ENCODE assay signal across 19 cellular contexts in genomic region chr7:47340490-47340889, GRCh38.
DNase-seq lines count a peak whose midpoint lies in the region; ATAC-seq and TF ChIP-seq lines count a peak whose summit lies in the region.
"Had no signal": no experiment of that assay in that cellular context is flagged by ENCODE, and none has a peak within 500 bp of the region (broad histone marks: within the 10 kb centered on the region; RNA-seq: fewer than 3 reads in every experiment).

No MANE protein-coding gene starts in this region.

- H3K9me3 Mint-ChIP-seq in chondrocyte (ENCODE audit: low read depth) = peaks cover 3% of the 10 kb centered on the region
- H3K9me3 Mint-ChIP-seq in activated T-helper 1 cell treated with anti-CD3 and anti-CD28 coated beads, Interleukin-12 subunit alpha, Interleukin-12 subunit beta, Interleukin-2, Interleukin-4 antibody, amounts not matched to agents 30 ng/mL and 10 ng/mL and 1 ng/mL, durations not matched to agents 14 hours and 24 hours and 36 hours = no peaks in the 10 kb centered on the region
- H3K9me3 Mint-ChIP-seq in CD8-positive, alpha-beta memory T cell = peaks cover 0 to 4% (median 0%) of the 10 kb centered on the region in 5 donors
- H3K9me3 Mint-ChIP-seq: GM23338 had no signal

- H3K27me3 ChIP-seq in right cardiac atrium (ENCODE audit: control insufficient read depth, insufficient read depth) = no peaks in the 10 kb centered on the region
- H3K27me3 ChIP-seq in mesenchymal stem cell (ENCODE audit: control insufficient read depth in 1 of 2, insufficient read depth in 1 of 2, low read length in 2 of 2) = no peaks in the 10 kb centered on the region
- no peaks in the 10 kb centered on the region for H3K27me3 ChIP-seq in CD8-positive, alpha-beta memory T cell (ENCODE audit: insufficient read depth, low read length, poor library complexity, severe bottlenecking)
- H3K27me3 ChIP-seq: BE2C had no signal

- no peak overlapping the region for H3K23ac ChIP-seq in mesenchymal stem cell (ENCODE audit: low read length in 2 of 2)

- POLR2A ChIA-PET in HEK293T (lab: Yijun Ruan, JAX) = no interaction called here
- POLR2A ChIA-PET in CD8-positive, alpha-beta memory T cell (lab: Charles Lee) = no interaction called here

- intact Hi-C loops in cardiac septum (cut with DNase I) = no loop called here
- intact Hi-C loops in right cardiac atrium (cut with DNase I) = no loop called here
- intact Hi-C loops in activated T-helper 1 cell treated with anti-CD3 and anti-CD28 coated beads, Interleukin-12 subunit alpha, Interleukin-12 subunit beta, Interleukin-2, Interleukin-4 antibody, amounts not matched to agents 30 ng/mL and 10 ng/mL and 1 ng/mL, durations not matched to agents 14 hours and 24 hours and 36 hours (cut with micrococcal nuclease) = no loop called here

- H4K8ac ChIP-seq in mesenchymal stem cell (ENCODE audit: low read length) = no peak overlapping the region

- 81% methylated on average over 4 of the region's 4 CpGs for WGBS in right cardiac atrium
- WGBS in mesenchymal stem cell = 97% methylated on average over 3 of the region's 4 CpGs

- no peak overlapping the region for H2BK120ac ChIP-seq in mesenchymal stem cell (ENCODE audit: low read depth, low read length)

- no peaks in the 10 kb centered on the region for H3K27me3 Mint-ChIP-seq in chondrocyte (ENCODE audit: low read depth)
- no peaks in the 10 kb centered on the region for H3K27me3 Mint-ChIP-seq in activated T-helper 1 cell treated with anti-CD3 and anti-CD28 coated beads, Interleukin-12 subunit alpha, Interleukin-12 subunit beta, Interleukin-2, Interleukin-4 antibody, amounts not matched to agents 30 ng/mL and 10 ng/mL and 1 ng/mL, durations not matched to agents 14 hours and 24 hours and 36 hours (ENCODE audit: insufficient read depth)
- no peaks in the 10 kb centered on the region for H3K27me3 Mint-ChIP-seq in CD8-positive, alpha-beta memory T cell
- H3K27me3 Mint-ChIP-seq: CD4-positive, alpha-beta memory T cell had no signal

- ATAC-seq in right cardiac atrium (no peak), GM18907 (IDR thresholded peaks at IDR 0.05; ENCODE audit: unreplicated experiment) (no peak)
- ATAC-seq: GM23338 had no signal

- peaks cover 62% of the 10 kb centered on the region for H3K36me3 Mint-ChIP-seq in chondrocyte (ENCODE audit: low read depth)
- H3K36me3 Mint-ChIP-seq in activated T-helper 1 cell treated with anti-CD3 and anti-CD28 coated beads, Interleukin-12 subunit alpha, Interleukin-12 subunit beta, Interleukin-2, Interleukin-4 antibody, amounts not matched to agents 30 ng/mL and 10 ng/mL and 1 ng/mL, durations not matched to agents 14 hours and 24 hours and 36 hours (ENCODE audit: low read depth) = no peaks in the 10 kb centered on the region
- no peaks in the 10 kb centered on the region for H3K36me3 Mint-ChIP-seq in CD8-positive, alpha-beta memory T cell
- H3K36me3 Mint-ChIP-seq: CD4-positive, alpha-beta memory T cell had no signal

- TF ChIP-seq CTCF in chondrocyte (IDR thresholded peaks at IDR 0.05) = no peak

- H3K27ac Mint-ChIP-seq in chondrocyte (ENCODE audit: unreplicated experiment) = peak overlapping the region; percentile 87
- H3K27ac Mint-ChIP-seq in activated T-helper 1 cell treated with anti-CD3 and anti-CD28 coated beads, Interleukin-12 subunit alpha, Interleukin-12 subunit beta, Interleukin-2, Interleukin-4 antibody, amounts not matched to agents 30 ng/mL and 10 ng/mL and 1 ng/mL, durations not matched to agents 14 hours and 24 hours and 36 hours = no peak overlapping the region
- no peak overlapping the region for H3K27ac Mint-ChIP-seq in CD8-positive, alpha-beta memory T cell
- H3K27ac Mint-ChIP-seq: CD4-positive, alpha-beta memory T cell; GM23338 had no signal

- H3K27ac ChIP-seq in right cardiac atrium (ENCODE audit: low read length) = no peak overlapping the region
- no peak overlapping the region for H3K27ac ChIP-seq in mesenchymal stem cell (ENCODE audit: low read length, poor library complexity, severe bottlenecking)
- H3K27ac ChIP-seq in CD8-positive, alpha-beta memory T cell (ENCODE audit: low read depth, low read length) = no peak overlapping the region
- H3K27ac ChIP-seq: 22Rv1 had no signal

- H3K4me1 ChIP-seq in right cardiac atrium (ENCODE audit: control insufficient read depth, insufficient read depth, low read length) (peaks cover 6% of the 10 kb centered on the region), mesenchymal stem cell (ENCODE audit: control insufficient read depth, insufficient read depth, low read depth, low read length) (peaks cover 2% of the 10 kb centered on the region)
- H3K4me1 ChIP-seq in CD8-positive, alpha-beta memory T cell (ENCODE audit: insufficient read depth, low read length) = no peaks in the 10 kb centered on the region
- H3K4me1 ChIP-seq: BE2C, Caco-2, HAP-1 had no signal

- DNase-seq in cardiac septum (ENCODE audit: low spot score) (peak; percentile 39), right cardiac atrium (no peak), HEK293T (ENCODE audit: extremely low spot score) (no peak), chondrocyte (ENCODE audit: low spot score) (no peak), mesenchymal stem cell (peak; percentile 67)
- no peak for DNase-seq in activated T-helper 1 cell treated with anti-CD3 and anti-CD28 coated beads, Interleukin-12 subunit alpha, Interleukin-12 subunit beta, Interleukin-2, Interleukin-4 antibody, amounts not matched to agents 30 ng/mL and 10 ng/mL and 1 ng/mL, durations not matched to agents 14 hours and 24 hours and 36 hours (ENCODE audit: low spot score)
- DNase-seq in CD8-positive, alpha-beta memory T cell = no peak
- DNase-seq: ACHN; AML-193; BE2C; C1 segment of cervical spinal cord; Caco-2; CD4-positive, alpha-beta memory T cell; DMS153; DND-41 had no signal

- no peak overlapping the region for H2BK12ac ChIP-seq in mesenchymal stem cell (ENCODE audit: low read length in 2 of 2)

- H3K79me1 ChIP-seq in mesenchymal stem cell (replicated peaks; ENCODE audit: low read length, poor library complexity, severe bottlenecking) = peaks cover 22% of the 10 kb centered on the region

- no peak overlapping the region for H3K4ac ChIP-seq in mesenchymal stem cell (ENCODE audit: low read depth in 1 of 2, low read length in 2 of 2)

- H3K36me3 ChIP-seq in mesenchymal stem cell (ENCODE audit: control insufficient read depth in 1 of 2, insufficient read depth in 2 of 2, low read depth in 1 of 2, low read length in 2 of 2) = peaks cover 0 to 42% of the 10 kb centered on the region in 2 experiments
- H3K36me3 ChIP-seq in CD8-positive, alpha-beta memory T cell (ENCODE audit: insufficient read depth, low read length) = no peaks in the 10 kb centered on the region
- H3K36me3 ChIP-seq: BE2C had no signal

- no peak overlapping the region for H2BK15ac ChIP-seq in mesenchymal stem cell (ENCODE audit: low read depth, poor library complexity, severe bottlenecking)

- H3K9me3 ChIP-seq in right cardiac atrium (ENCODE audit: control insufficient read depth, low read length) = no peaks in the 10 kb centered on the region
- no peaks in the 10 kb centered on the region for H3K9me3 ChIP-seq in mesenchymal stem cell (ENCODE audit: control insufficient read depth, low read length)
- H3K9me3 ChIP-seq in CD8-positive, alpha-beta memory T cell (ENCODE audit: low read length) = no peaks in the 10 kb centered on the region
- H3K9me3 ChIP-seq: BE2C, Caco-2, HAP-1 had no signal

- no peak overlapping the region for H3K4me2 ChIP-seq in mesenchymal stem cell (ENCODE audit: low read length, poor library complexity, severe bottlenecking)
- H3K4me2 ChIP-seq: GM23338 had no signal

- H3K9ac ChIP-seq in mesenchymal stem cell (ENCODE audit: low read length) = no peak overlapping the region

- CTCF ChIA-PET in HEK293T (lab: Yijun Ruan, JAX) = interaction anchor here (0.8 kb wide), 1 partner anchor 15 kb away, joined by 3 read pairs; no protein-coding TSS in a partner anchor
- CTCF ChIA-PET in CD8-positive, alpha-beta memory T cell (lab: Charles Lee) = no interaction called here

- no peak overlapping the region for H3K14ac ChIP-seq in mesenchymal stem cell (ENCODE audit: low read length in 2 of 2)

- no peak overlapping the region for H3K4me3 ChIP-seq in right cardiac atrium (ENCODE audit: low read length)
- no peak overlapping the region for H3K4me3 ChIP-seq in mesenchymal stem cell (ENCODE audit: insufficient read depth in 1 of 2, low read depth in 1 of 2, low read length in 2 of 2)
- no peak overlapping the region for H3K4me3 ChIP-seq in CD8-positive, alpha-beta memory T cell (ENCODE audit: low read length)
- H3K4me3 ChIP-seq: GM23338, HAP-1 had no signal

- no peak overlapping the region for H3K18ac ChIP-seq in mesenchymal stem cell (ENCODE audit: low read depth in 1 of 2, low read length in 2 of 2)

- no peak overlapping the region for H2BK5ac ChIP-seq in mesenchymal stem cell (ENCODE audit: low read depth, low read length, poor library complexity, severe bottlenecking)

- no peak overlapping the region for H2AK5ac ChIP-seq in mesenchymal stem cell (ENCODE audit: low read length, severe bottlenecking)

- H4K91ac ChIP-seq in mesenchymal stem cell (ENCODE audit: low read length) = no peak overlapping the region

- H3K4me1 Mint-ChIP-seq in chondrocyte (ENCODE audit: low read depth) = peaks cover 78% of the 10 kb centered on the region
- no peaks in the 10 kb centered on the region for H3K4me1 Mint-ChIP-seq in activated T-helper 1 cell treated with anti-CD3 and anti-CD28 coated beads, Interleukin-12 subunit alpha, Interleukin-12 subunit beta, Interleukin-2, Interleukin-4 antibody, amounts not matched to agents 30 ng/mL and 10 ng/mL and 1 ng/mL, durations not matched to agents 14 hours and 24 hours and 36 hours (ENCODE audit: low read depth)
- H3K4me1 Mint-ChIP-seq in CD8-positive, alpha-beta memory T cell = no peaks in the 10 kb centered on the region
- H3K4me1 Mint-ChIP-seq: CD4-positive, alpha-beta memory T cell had no signal

- no peak overlapping the region for H3K4me3 Mint-ChIP-seq in chondrocyte (ENCODE audit: unreplicated experiment)
- no peak overlapping the region for H3K4me3 Mint-ChIP-seq in activated T-helper 1 cell treated with anti-CD3 and anti-CD28 coated beads, Interleukin-12 subunit alpha, Interleukin-12 subunit beta, Interleukin-2, Interleukin-4 antibody, amounts not matched to agents 30 ng/mL and 10 ng/mL and 1 ng/mL, durations not matched to agents 14 hours and 24 hours and 36 hours
- no peak overlapping the region for H3K4me3 Mint-ChIP-seq in CD8-positive, alpha-beta memory T cell
- H3K4me3 Mint-ChIP-seq: CD4-positive, alpha-beta memory T cell; GM23338 had no signal

- H2AFZ ChIP-seq in mesenchymal stem cell (ENCODE audit: low read depth, low read length) = no peak overlapping the region
- H2AFZ ChIP-seq: GM23338 had no signal

TF ChIP-seq in HEK293T, 16 proteins besides CTCF, POLR2A, EP300 and RAD21 (continues in another document):
- TF ChIP-seq L3MBTL2 (conservative IDR thresholded peaks at IDR 0.05) (no peak), FOXM1 (IDR thresholded peaks at IDR 0.05; ENCODE audit: borderline replicate concordance) (no peak)

Comparison
In these comparisons a context has a peak if more than half of its experiments do, and no peak if none do; other contexts are left out.
1. DNase-seq: peak in cardiac septum (single experiment) and mesenchymal stem cell (single experiment); none in right cardiac atrium (0 of 3), HEK293T (single experiment), chondrocyte (single experiment), activated T-helper 1 cell treated with anti-CD3 and anti-CD28 coated beads, Interleukin-12 subunit alpha, Interleukin-12 subunit beta, Interleukin-2, Interleukin-4 antibody, amounts not matched to agents 30 ng/mL and 10 ng/mL and 1 ng/mL, durations not matched to agents 14 hours and 24 hours and 36 hours (single experiment) and CD8-positive, alpha-beta memory T cell (0 of 5).